Comparison of ENCODE assay signal across 21 cellular contexts in the genomic region with DNA sequence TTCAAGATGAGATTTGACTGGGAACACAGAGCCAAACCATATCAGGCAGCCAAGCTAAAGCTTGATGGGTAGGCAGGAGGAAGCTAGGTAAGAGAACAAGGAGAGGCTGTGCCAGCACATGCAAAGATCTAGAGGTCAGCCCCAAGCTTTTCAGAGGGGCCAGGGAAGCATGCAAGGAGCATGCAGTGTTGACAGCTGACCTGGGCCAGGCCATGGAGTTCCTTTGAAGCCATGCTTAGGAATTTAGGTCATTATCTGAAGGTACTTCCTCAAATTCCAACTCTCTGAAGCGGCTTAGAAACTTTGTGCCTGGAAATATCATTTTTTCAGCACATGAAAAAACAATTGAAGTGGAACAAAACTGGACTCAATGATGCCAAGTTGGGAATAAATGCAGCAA.
"Had no signal": no experiment of that assay in that cellular context is flagged by ENCODE, and none has a peak within 500 bp of the region (broad histone marks: within the 10 kb centered on the region; RNA-seq: fewer than 3 reads in every experiment).

No MANE protein-coding gene starts in this region.

- H3K4me3 Mint-ChIP-seq: central memory CD8-positive, alpha-beta T cell had no signal

- DNase-seq: cerebellar nuclear complex; colonic mucosa; dermis blood vessel endothelial cell; dorsolateral prefrontal cortex; effector CD4-positive, alpha-beta T cell; effector memory CD4-positive, alpha-beta T cell; foreskin keratinocyte; glutamatergic neuron; head of caudate nucleus; heart right ventricle; hypothalamus; kidney; kidney glomerular epithelial cell; left colon; left ventricle myocardium inferior; lower lobe of right lung; mesenchymal stem cell; midbrain had no signal

- H3K4me1 ChIP-seq: colonic mucosa, esophagus muscularis mucosa, heart right ventricle, left ventricle myocardium inferior, lower lobe of right lung had no signal

- H3K9me3 Mint-ChIP-seq: central memory CD8-positive, alpha-beta T cell had no signal

- H3K4me3 ChIP-seq: colonic mucosa, dorsolateral prefrontal cortex, esophagus muscularis mucosa, heart right ventricle, left ventricle myocardium inferior, lower lobe of right lung had no signal

- H3K9me3 ChIP-seq: colonic mucosa, esophagus muscularis mucosa, heart right ventricle, left ventricle myocardium inferior, lower lobe of right lung had no signal

- H3K27me3 Mint-ChIP-seq: central memory CD8-positive, alpha-beta T cell had no signal

- ATAC-seq: foreskin keratinocyte, heart right ventricle, left colon, left lobe of liver, lower lobe of right lung had no signal

- H3K4me1 Mint-ChIP-seq: central memory CD8-positive, alpha-beta T cell had no signal

- H3K27me3 ChIP-seq: colonic mucosa, dorsolateral prefrontal cortex, esophagus muscularis mucosa, foreskin keratinocyte, heart right ventricle had no signal

- H3K27ac ChIP-seq: colonic mucosa, dorsolateral prefrontal cortex, esophagus muscularis mucosa, foreskin keratinocyte, heart right ventricle, left ventricle myocardium inferior, lower lobe of right lung had no signal

- H3K36me3 ChIP-seq: colonic mucosa, esophagus muscularis mucosa, heart right ventricle, left ventricle myocardium inferior, lower lobe of right lung had no signal
